Comparison of ENCODE assay signal across 25 cellular contexts in the genomic region with DNA sequence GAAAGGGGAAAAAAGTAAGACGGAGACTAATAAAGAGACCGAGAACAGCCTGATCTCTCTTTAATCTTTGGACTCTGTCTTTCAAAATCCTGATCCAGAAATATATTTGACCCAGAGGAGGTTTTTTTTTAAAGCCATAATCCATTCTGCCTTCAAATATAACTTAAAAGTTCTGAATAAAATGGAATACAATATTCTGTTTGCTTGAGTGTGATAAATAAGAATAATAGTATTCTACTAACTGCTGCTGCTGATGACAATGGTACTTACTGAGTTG.
"Had no signal": no experiment of that assay in that cellular context is flagged by ENCODE, and none has a peak within 500 bp of the region (broad histone marks: within the 10 kb centered on the region; RNA-seq: fewer than 3 reads in every experiment).

No MANE protein-coding gene starts in this region.

- ATAC-seq: left cardiac atrium; lower lobe of right lung; naive thymus-derived CD4-positive, alpha-beta T cell; stimulated activated memory B cell treated with anti-CD40 and anti-IgM and Interleukin-4, amounts not matched to agents 10 μg/mL and 1 μg/mL and 100 μg/mL, for 72 hours; stimulated activated naive CD8-positive, alpha-beta T cell treated with anti-CD3 and anti-CD28 coated beads, Interleukin-15, Interleukin-2, amounts not matched to agents 100 U/mL and 50 U/mL, for 24 hours had no signal

- H3K27me3 Mint-ChIP-seq: naive thymus-derived CD4-positive, alpha-beta T cell; progenitor cell of endocrine pancreas; stimulated activated memory B cell treated with anti-CD40 and anti-IgM and Interleukin-4, amounts not matched to agents 10 μg/mL and 1 μg/mL and 100 μg/mL, for 72 hours had no signal

- H3K27ac Mint-ChIP-seq: naive thymus-derived CD4-positive, alpha-beta T cell; neural progenitor cell; progenitor cell of endocrine pancreas; stimulated activated memory B cell treated with anti-CD40 and anti-IgM and Interleukin-4, amounts not matched to agents 10 μg/mL and 1 μg/mL and 100 μg/mL, for 72 hours had no signal

- H3K27me3 ChIP-seq: esophagus muscularis mucosa, neural progenitor cell, right lobe of liver, testis, tibial artery, upper lobe of left lung had no signal

- H3K4me3 Mint-ChIP-seq: naive thymus-derived CD4-positive, alpha-beta T cell; nephron; neural progenitor cell; stimulated activated memory B cell treated with anti-CD40 and anti-IgM and Interleukin-4, amounts not matched to agents 10 μg/mL and 1 μg/mL and 100 μg/mL, for 72 hours had no signal

- H3K36me3 ChIP-seq: esophagus muscularis mucosa, left ventricle myocardium inferior, lower lobe of right lung, neural progenitor cell, right lobe of liver, tibial artery, upper lobe of left lung had no signal

- H3K4me1 ChIP-seq: esophagus muscularis mucosa, left ventricle myocardium inferior, lower lobe of right lung, neural progenitor cell, parathyroid adenoma, testis, tibial artery, upper lobe of left lung had no signal

- H3K36me3 Mint-ChIP-seq: naive thymus-derived CD4-positive, alpha-beta T cell; neural progenitor cell; stimulated activated memory B cell treated with anti-CD40 and anti-IgM and Interleukin-4, amounts not matched to agents 10 μg/mL and 1 μg/mL and 100 μg/mL, for 72 hours had no signal

- H3K4me1 Mint-ChIP-seq: naive thymus-derived CD4-positive, alpha-beta T cell; neural progenitor cell; stimulated activated memory B cell treated with anti-CD40 and anti-IgM and Interleukin-4, amounts not matched to agents 10 μg/mL and 1 μg/mL and 100 μg/mL, for 72 hours had no signal

- H3K27ac ChIP-seq: coronary artery, esophagus muscularis mucosa, left ventricle myocardium inferior, lower lobe of right lung, neural progenitor cell, parathyroid adenoma, right lobe of liver, testis, tibial artery, upper lobe of left lung had no signal

- H3K9me3 Mint-ChIP-seq: neural progenitor cell had no signal

- H3K4me3 ChIP-seq: coronary artery, esophagus muscularis mucosa, left ventricle myocardium inferior, lower lobe of right lung, neural progenitor cell, right lobe of liver, testis, tibial artery, upper lobe of left lung had no signal

- H3K9me3 ChIP-seq: esophagus muscularis mucosa, lower lobe of right lung, right lobe of liver, testis, tibial artery, upper lobe of left lung had no signal

- DNase-seq: dermis blood vessel endothelial cell; effector memory CD4-positive, alpha-beta T cell; head of caudate nucleus; hippocampal formation; left cardiac atrium; left ventricle myocardium inferior; lower lobe of right lung; naive thymus-derived CD4-positive, alpha-beta T cell; right lobe of liver; small intestine; stimulated activated CD4-positive, alpha-beta T cell treated with anti-CD3 and anti-CD28 coated beads, Interleukin-12 subunit alpha, Interleukin-12 subunit beta, amount 100 ng/mL, for 4 hours; stimulated activated CD4-positive, alpha-beta T cell treated with anti-CD3 and anti-CD28 coated beads, Interleukin-1b, Interleukin-23, amount 100 ng/mL, for 48 hours; stimulated activated CD4-positive, alpha-beta T cell treated with anti-CD3 and anti-CD28 coated beads, Interleukin-4, amount 100 ng/mL, for 1 hour; stimulated activated naive CD8-positive, alpha-beta T cell treated with anti-CD3 and anti-CD28 coated beads, Interleukin-15, Interleukin-2, amounts not matched to agents 100 U/mL and 50 U/mL, for 24 hours; substantia nigra; testis; tibial artery; upper lobe of left lung had no signal
